23 cellular contexts compared by ENCODE assay signal in the genomic region with DNA sequence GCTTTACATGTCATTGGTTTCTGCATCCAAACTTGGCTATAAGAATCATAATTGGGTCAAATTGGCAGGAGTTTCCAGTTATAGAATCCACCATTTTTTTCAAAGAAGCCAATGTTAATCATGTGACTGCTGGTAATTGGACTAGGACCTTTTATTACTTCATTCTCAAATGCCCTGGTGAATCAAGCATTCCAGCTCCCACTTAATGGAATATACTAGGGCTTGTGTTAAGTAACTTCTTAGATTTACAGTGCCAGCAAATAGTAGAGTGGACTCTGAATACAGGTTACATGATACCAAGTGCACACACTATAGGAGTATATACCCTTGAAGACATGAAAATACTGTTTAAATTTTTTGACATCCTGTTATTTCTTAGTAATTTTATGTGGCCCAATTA.
"Had no signal": no experiment of that assay in that cellular context is flagged by ENCODE, and none has a peak within 500 bp of the region (broad histone marks: within the 10 kb centered on the region; RNA-seq: fewer than 3 reads in every experiment).

No MANE protein-coding gene starts in this region.

- ATAC-seq: activated CD8-positive, alpha-beta T cell treated with anti-CD3 and anti-CD28 coated beads, Interleukin-2, amount 10 ng/mL, durations not matched to agents 7 days and 5 days; activated naive CD4-positive, alpha-beta T cell treated with anti-CD3 and anti-CD28 coated beads, Interleukin-2, amount 50 U/mL, for 72 hours; activated T-cell treated with anti-CD3 and anti-CD28 coated beads, Interleukin-2, amount 50 U/mL, for 72 hours; body of pancreas; gastroesophageal sphincter; left lobe of liver; naive thymus-derived CD4-positive, alpha-beta T cell had no signal

- H3K27ac ChIP-seq: body of pancreas, colonic mucosa, esophagus squamous epithelium, gastroesophageal sphincter, parathyroid adenoma, skin epidermis had no signal

- DNase-seq: activated CD4-positive, alpha-beta T cell treated with anti-CD3 and anti-CD28 coated beads, Interleukin-2, amount 10 ng/mL, durations not matched to agents 24 days and 14 days; activated CD4-positive, CD25-positive, alpha-beta regulatory T cell; activated CD8-positive, alpha-beta memory T cell treated with anti-CD3 and anti-CD28 coated beads, Interleukin-2, amount 50 U/mL, for 4 hours; activated CD8-positive, alpha-beta T cell treated with anti-CD3 and anti-CD28 coated beads, Interleukin-2, amount 10 ng/mL, durations not matched to agents 7 days and 5 days; activated gamma-delta T cell; activated T-cell treated with anti-CD3 and anti-CD28 coated beads, Interleukin-2, amount 50 U/mL, for 72 hours; amniotic stem cell; body of pancreas; central memory CD4-positive, alpha-beta T cell; colonic mucosa; effector CD4-positive, alpha-beta T cell; esophagus squamous epithelium; naive thymus-derived CD4-positive, alpha-beta T cell; stimulated activated CD4-positive, alpha-beta T cell treated with anti-CD3 and anti-CD28 coated beads, Interleukin-4, amount 100 ng/mL, for 24 hours; stimulated activated naive CD4-positive, alpha-beta T cell treated with Interleukin-2 at 50 U/mL for 16 hours; SW 1271 had no signal

- H3K27ac Mint-ChIP-seq: activated CD4-positive, alpha-beta T cell treated with anti-CD3 and anti-CD28 coated beads, Interleukin-2, amount 10 ng/mL, durations not matched to agents 24 days and 14 days; activated CD8-positive, alpha-beta T cell treated with anti-CD3 and anti-CD28 coated beads, Interleukin-2, amount 10 ng/mL, durations not matched to agents 7 days and 5 days; activated naive CD4-positive, alpha-beta T cell treated with anti-CD3 and anti-CD28 coated beads, Interleukin-2, amount 50 U/mL, for 72 hours; activated T-cell treated with anti-CD3 and anti-CD28 coated beads, Interleukin-2, amount 50 U/mL, for 72 hours; naive thymus-derived CD4-positive, alpha-beta T cell; T-helper 2 cell treated with Interferon-gamma antibody and Interleukin-4, amounts not matched to agents 5 μg/mL and 100 μg/mL, for 36 hours; type B pancreatic cell had no signal

- H3K36me3 ChIP-seq: colonic mucosa, esophagus squamous epithelium, gastroesophageal sphincter had no signal

- H3K27me3 ChIP-seq: body of pancreas, colonic mucosa, esophagus squamous epithelium, gastroesophageal sphincter had no signal

- H3K79me2 ChIP-seq: parathyroid adenoma had no signal

- H3K9me3 Mint-ChIP-seq: activated CD4-positive, alpha-beta T cell treated with anti-CD3 and anti-CD28 coated beads, Interleukin-2, amount 10 ng/mL, durations not matched to agents 24 days and 14 days; activated naive CD4-positive, alpha-beta T cell treated with anti-CD3 and anti-CD28 coated beads, Interleukin-2, amount 50 U/mL, for 72 hours; activated T-cell treated with anti-CD3 and anti-CD28 coated beads, Interleukin-2, amount 50 U/mL, for 72 hours; naive thymus-derived CD4-positive, alpha-beta T cell; T-helper 2 cell treated with Interferon-gamma antibody and Interleukin-4, amounts not matched to agents 5 μg/mL and 100 μg/mL, for 36 hours; type B pancreatic cell had no signal

- H3K9me3 ChIP-seq: body of pancreas, colonic mucosa, esophagus squamous epithelium, gastroesophageal sphincter had no signal

- H3K36me3 Mint-ChIP-seq: activated naive CD4-positive, alpha-beta T cell treated with anti-CD3 and anti-CD28 coated beads, Interleukin-2, amount 50 U/mL, for 72 hours; naive thymus-derived CD4-positive, alpha-beta T cell; type B pancreatic cell had no signal

- H3K4me3 ChIP-seq: body of pancreas, colonic mucosa, esophagus squamous epithelium, gastroesophageal sphincter, skin epidermis had no signal

- H3K4me3 Mint-ChIP-seq: activated CD4-positive, alpha-beta T cell treated with anti-CD3 and anti-CD28 coated beads, Interleukin-2, amount 10 ng/mL, durations not matched to agents 24 days and 14 days; activated CD8-positive, alpha-beta T cell treated with anti-CD3 and anti-CD28 coated beads, Interleukin-2, amount 10 ng/mL, durations not matched to agents 7 days and 5 days; activated T-cell treated with anti-CD3 and anti-CD28 coated beads, Interleukin-2, amount 50 U/mL, for 72 hours; naive thymus-derived CD4-positive, alpha-beta T cell; T-helper 2 cell treated with Interferon-gamma antibody and Interleukin-4, amounts not matched to agents 5 μg/mL and 100 μg/mL, for 36 hours; type B pancreatic cell had no signal

- H3K9ac ChIP-seq: parathyroid adenoma had no signal

- H3K4me1 Mint-ChIP-seq: activated CD4-positive, alpha-beta T cell treated with anti-CD3 and anti-CD28 coated beads, Interleukin-2, amount 10 ng/mL, durations not matched to agents 24 days and 14 days; naive thymus-derived CD4-positive, alpha-beta T cell had no signal

- H3K4me1 ChIP-seq: colonic mucosa, esophagus squamous epithelium, gastroesophageal sphincter had no signal
